9 cellular contexts compared by ENCODE assay signal in the genomic region with DNA sequence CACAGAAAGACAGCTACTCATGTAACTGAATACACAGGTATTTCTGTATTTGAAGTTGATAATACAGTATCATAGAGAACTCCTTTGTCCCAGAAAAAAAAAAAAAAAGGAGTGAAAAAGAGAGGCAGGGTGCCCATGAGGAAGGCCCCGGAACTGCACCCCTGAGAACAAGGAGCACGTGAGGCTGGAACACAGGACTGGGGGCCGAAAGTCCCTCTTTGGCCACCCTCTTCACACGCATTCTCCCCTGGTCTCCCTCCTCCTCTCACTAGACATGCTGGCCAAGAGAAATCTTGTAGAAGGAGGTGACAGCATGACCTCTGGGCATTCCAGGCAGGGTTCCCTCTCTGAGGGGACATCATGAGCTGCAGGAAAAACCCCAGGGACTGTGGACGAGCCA.
DNase-seq lines count a peak whose midpoint lies in the region; ATAC-seq and TF ChIP-seq lines count a peak whose summit lies in the region.
"Had no signal": no experiment of that assay in that cellular context is flagged by ENCODE, and none has a peak within 500 bp of the region (broad histone marks: within the 10 kb centered on the region; RNA-seq: fewer than 3 reads in every experiment).

No MANE protein-coding gene starts in this region.

- H3K9me3 Mint-ChIP-seq in Caco-2 (ENCODE audit: unreplicated experiment) (no peaks in the 10 kb centered on the region), neural crest cell (no peaks in the 10 kb centered on the region)

- H3K4me1 Mint-ChIP-seq in Caco-2 (ENCODE audit: low read depth, unreplicated experiment) = peaks cover 19% of the 10 kb centered on the region
- H3K4me1 Mint-ChIP-seq in neural crest cell = peaks cover 60% of the 10 kb centered on the region

- H3K27me3 ChIP-seq in Caco-2 (replicated peaks; ENCODE audit: control insufficient read depth, insufficient read depth, low read length) (no peaks in the 10 kb centered on the region), SJCRH30 (no peaks in the 10 kb centered on the region), ovary (no peaks in the 10 kb centered on the region)

- BruUV-seq in Caco-2 (replicated peaks; lab: Mats Ljungman, UMichigan) = no TSS peak

- H3K27ac ChIP-seq in SJCRH30 (peak overlapping the region; percentile 59), ovary (no peak overlapping the region)

- ATAC-seq in HG03159 (IDR thresholded peaks at IDR 0.05; ENCODE audit: unreplicated experiment) = no peak

- CTCF ChIA-PET in Caco-2 (lab: Charles Lee) = no interaction called here

- 74 to 86% (median 83%) methylated on average over 5 of the region's 5 CpGs for WGBS in ovary, 3 donors

- intact Hi-C loops in Caco-2 (cut with micrococcal nuclease; ENCODE audit: unreplicated experiment) = no loop called here
- intact Hi-C loops in ovary (cut with DNase I) = loop anchor here in 1 of 4 donors (10.0 kb wide), 1 partner anchor 584 kb away; the partner anchor contains the start of gene SLC16A10

- POLR2A ChIA-PET in Caco-2 (lab: Charles Lee) = interaction anchor here (0.6 kb wide), 1 partner anchor 17 kb away, joined by 6 read pairs; no protein-coding TSS in a partner anchor

- H3K36me3 Mint-ChIP-seq in Caco-2 (ENCODE audit: insufficient read depth, unreplicated experiment) (peaks cover 6% of the 10 kb centered on the region), neural crest cell (ENCODE audit: low read depth) (peaks cover 44% of the 10 kb centered on the region)

- H3K36me3 ChIP-seq in Caco-2 (ENCODE audit: control insufficient read depth, insufficient read depth, low read length) = no peaks in the 10 kb centered on the region
- 0 out of 2 replicates have a peak, but pooled peaks cover 3% of the 10 kb centered on the region for H3K36me3 ChIP-seq in SJCRH30
- H3K36me3 ChIP-seq in ovary = no peaks in the 10 kb centered on the region

- peak; percentile 31 to 44 for TF ChIP-seq CTCF in Caco-2 (IDR thresholded peaks at IDR 0.05; ENCODE audit: insufficient read depth in 1 of 2, low read depth in 1 of 2, low read length in 1 of 2, severe bottlenecking in 1 of 2, unreplicated experiment in 1 of 2)
- peak; percentile 31 for TF ChIP-seq CTCF in fibroblast of pulmonary artery (IDR thresholded peaks at IDR 0.05; ENCODE audit: low read length, missing control alignments)
- peak; percentile 60 for TF ChIP-seq CTCF in neural crest cell (conservative IDR thresholded peaks at IDR 0.05)
- TF ChIP-seq CTCF in ovary (IDR thresholded peaks at IDR 0.05) = no peak

- no peak for TF ChIP-seq EP300 in ovary (IDR thresholded peaks at IDR 0.05)

- H3K4me1 ChIP-seq in Caco-2 (no peaks in the 10 kb centered on the region), SJCRH30 (peaks cover 21% of the 10 kb centered on the region), ovary (ENCODE audit: insufficient read depth) (peaks cover 7% of the 10 kb centered on the region)

- H3K4me3 Mint-ChIP-seq in Caco-2 (ENCODE audit: unreplicated experiment) (no peak overlapping the region), neural crest cell (peak overlapping the region; percentile 4)

- H3K4me3 ChIP-seq in Caco-2 (ENCODE audit: low read depth, low read length) = no peak overlapping the region
- H3K4me3 ChIP-seq in SJCRH30 = no peak overlapping the region
- no peak overlapping the region for H3K4me3 ChIP-seq in fibroblast of pulmonary artery (replicated peaks; ENCODE audit: low read depth, low read length)
- no peak overlapping the region for H3K4me3 ChIP-seq in ovary

- H3K27ac Mint-ChIP-seq in Caco-2 (ENCODE audit: unreplicated experiment) (peak overlapping the region; percentile 62), neural crest cell (ENCODE audit: unreplicated experiment) (peak overlapping the region; percentile 79)

- DNase-seq in Caco-2 = peak in 1 of 2 experiments; percentile 23
- DNase-seq in SJCRH30 = peak in 1 of 2 experiments; percentile 35
- DNase-seq in fibroblast of pulmonary artery (ENCODE audit: low read depth) = no peak
- DNase-seq in neural crest cell (ENCODE audit: low read depth, low spot score) = no peak
- DNase-seq in UCSD-AML1 (lab: John Stamatoyannopoulos, UW; ENCODE audit: unreplicated experiment) = no peak
- no peak for DNase-seq in activated CD4-positive, alpha-beta T cell treated with anti-CD3 and anti-CD28 coated beads for 4 hours
- DNase-seq in ovary = no peak
- DNase-seq: activated gamma-delta T cell treated with Interleukin-2 at 50 U/mL for 16 hours had no signal

- H3K9me3 ChIP-seq in Caco-2 = no peaks in the 10 kb centered on the region
- H3K9me3 ChIP-seq in SJCRH30 (replicated peaks) = no peaks in the 10 kb centered on the region
- no peaks in the 10 kb centered on the region for H3K9me3 ChIP-seq in ovary

- H3K27me3 Mint-ChIP-seq in Caco-2 (ENCODE audit: insufficient read depth, unreplicated experiment) (no peaks in the 10 kb centered on the region), neural crest cell (ENCODE audit: low read depth) (no peaks in the 10 kb centered on the region)

- no peak for TF ChIP-seq POLR2A in ovary (IDR thresholded peaks at IDR 0.05)

Comparison
In these comparisons a context has a peak if more than half of its experiments do, and no peak if none do; other contexts are left out.
1. CTCF ChIP-seq: peak in Caco-2 (2 of 2), fibroblast of pulmonary artery (single experiment) and neural crest cell (single experiment); none in ovary (0 of 3).